ENCODE assay signal across 1 cellular context in the genomic region with DNA sequence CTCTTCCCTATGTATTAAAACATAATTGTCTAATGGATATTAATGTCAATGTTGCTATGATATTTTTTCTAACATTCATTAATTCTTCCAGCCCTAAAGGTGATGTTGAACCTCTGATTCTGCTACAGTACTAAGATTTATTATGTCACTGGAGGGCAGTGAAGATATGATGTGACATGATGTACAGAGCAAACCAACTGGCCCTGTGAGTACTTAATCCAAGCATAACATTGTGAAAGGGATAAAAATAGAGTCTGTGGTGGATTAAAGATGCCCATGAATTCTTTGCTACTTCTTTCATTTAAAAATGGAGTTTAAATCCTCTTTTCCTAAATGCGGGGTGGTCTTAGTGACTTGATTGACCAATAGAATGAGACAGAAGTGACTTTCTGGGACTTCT.
TF ChIP-seq lines count a peak whose summit lies in the region.

No MANE protein-coding gene starts in this region.

TF ChIP-seq in K562, 482 proteins besides CTCF, POLR2A, EP300 and RAD21 (continued from another document):
- TF ChIP-seq, protein P1, sequence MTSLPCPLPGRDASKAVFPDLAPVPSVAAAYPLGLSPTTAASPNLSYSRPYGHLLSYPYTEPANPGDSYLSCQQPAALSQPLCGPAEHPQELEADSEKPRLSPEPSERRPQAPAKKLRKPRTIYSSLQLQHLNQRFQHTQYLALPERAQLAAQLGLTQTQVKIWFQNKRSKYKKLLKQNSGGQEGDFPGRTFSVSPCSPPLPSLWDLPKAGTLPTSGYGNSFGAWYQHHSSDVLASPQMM (CRISPR knock-in tag; IDR thresholded peaks at IDR 0.05), result no peak
- TF ChIP-seq, protein P2, sequence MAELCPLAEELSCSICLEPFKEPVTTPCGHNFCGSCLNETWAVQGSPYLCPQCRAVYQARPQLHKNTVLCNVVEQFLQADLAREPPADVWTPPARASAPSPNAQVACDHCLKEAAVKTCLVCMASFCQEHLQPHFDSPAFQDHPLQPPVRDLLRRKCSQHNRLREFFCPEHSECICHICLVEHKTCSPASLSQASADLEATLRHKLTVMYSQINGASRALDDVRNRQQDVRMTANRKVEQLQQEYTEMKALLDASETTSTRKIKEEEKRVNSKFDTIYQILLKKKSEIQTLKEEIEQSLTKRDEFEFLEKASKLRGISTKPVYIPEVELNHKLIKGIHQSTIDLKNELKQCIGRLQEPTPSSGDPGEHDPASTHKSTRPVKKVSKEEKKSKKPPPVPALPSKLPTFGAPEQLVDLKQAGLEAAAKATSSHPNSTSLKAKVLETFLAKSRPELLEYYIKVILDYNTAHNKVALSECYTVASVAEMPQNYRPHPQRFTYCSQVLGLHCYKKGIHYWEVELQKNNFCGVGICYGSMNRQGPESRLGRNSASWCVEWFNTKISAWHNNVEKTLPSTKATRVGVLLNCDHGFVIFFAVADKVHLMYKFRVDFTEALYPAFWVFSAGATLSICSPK (IDR thresholded peaks at IDR 0.05; ENCODE audit: borderline replicate concordance), result no peak
- TF ChIP-seq ZNF197 (CRISPR knock-in tag; IDR thresholded peaks at IDR 0.05; ENCODE audit: low read depth) (no peak), RBM17 (IDR thresholded peaks at IDR 0.05; ENCODE audit: borderline replicate concordance, low read depth, low read length) (no peak), SRSF9 (IDR thresholded peaks at IDR 0.05; ENCODE audit: borderline replicate concordance, low read depth, low read length) (no peak), ZNF165 (CRISPR knock-in tag; IDR thresholded peaks at IDR 0.05; ENCODE audit: borderline replicate concordance) (no peak), POLR2B (IDR thresholded peaks at IDR 0.05; ENCODE audit: low read depth, partially characterized antibody) (no peak), STAT5B (CRISPR knock-in tag; IDR thresholded peaks at IDR 0.05) (no peak)
- TF ChIP-seq, protein P3, sequence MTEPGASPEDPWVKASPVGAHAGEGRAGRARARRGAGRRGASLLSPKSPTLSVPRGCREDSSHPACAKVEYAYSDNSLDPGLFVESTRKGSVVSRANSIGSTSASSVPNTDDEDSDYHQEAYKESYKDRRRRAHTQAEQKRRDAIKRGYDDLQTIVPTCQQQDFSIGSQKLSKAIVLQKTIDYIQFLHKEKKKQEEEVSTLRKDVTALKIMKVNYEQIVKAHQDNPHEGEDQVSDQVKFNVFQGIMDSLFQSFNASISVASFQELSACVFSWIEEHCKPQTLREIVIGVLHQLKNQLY (CRISPR knock-in tag; conservative IDR thresholded peaks at IDR 0.05), result no peak
- TF ChIP-seq, protein P4, sequence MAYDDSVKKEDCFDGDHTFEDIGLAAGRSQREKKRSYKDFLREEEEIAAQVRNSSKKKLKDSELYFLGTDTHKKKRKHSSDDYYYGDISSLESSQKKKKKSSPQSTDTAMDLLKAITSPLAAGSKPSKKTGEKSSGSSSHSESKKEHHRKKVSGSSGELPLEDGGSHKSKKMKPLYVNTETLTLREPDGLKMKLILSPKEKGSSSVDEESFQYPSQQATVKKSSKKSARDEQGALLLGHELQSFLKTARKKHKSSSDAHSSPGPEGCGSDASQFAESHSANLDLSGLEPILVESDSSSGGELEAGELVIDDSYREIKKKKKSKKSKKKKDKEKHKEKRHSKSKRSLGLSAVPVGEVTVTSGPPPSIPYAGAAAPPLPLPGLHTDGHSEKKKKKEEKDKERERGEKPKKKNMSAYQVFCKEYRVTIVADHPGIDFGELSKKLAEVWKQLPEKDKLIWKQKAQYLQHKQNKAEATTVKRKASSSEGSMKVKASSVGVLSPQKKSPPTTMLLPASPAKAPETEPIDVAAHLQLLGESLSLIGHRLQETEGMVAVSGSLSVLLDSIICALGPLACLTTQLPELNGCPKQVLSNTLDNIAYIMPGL (CRISPR knock-in tag; IDR thresholded peaks at IDR 0.05), result no peak
